ENCODE assay signal across 9 cellular contexts in the genomic region with DNA sequence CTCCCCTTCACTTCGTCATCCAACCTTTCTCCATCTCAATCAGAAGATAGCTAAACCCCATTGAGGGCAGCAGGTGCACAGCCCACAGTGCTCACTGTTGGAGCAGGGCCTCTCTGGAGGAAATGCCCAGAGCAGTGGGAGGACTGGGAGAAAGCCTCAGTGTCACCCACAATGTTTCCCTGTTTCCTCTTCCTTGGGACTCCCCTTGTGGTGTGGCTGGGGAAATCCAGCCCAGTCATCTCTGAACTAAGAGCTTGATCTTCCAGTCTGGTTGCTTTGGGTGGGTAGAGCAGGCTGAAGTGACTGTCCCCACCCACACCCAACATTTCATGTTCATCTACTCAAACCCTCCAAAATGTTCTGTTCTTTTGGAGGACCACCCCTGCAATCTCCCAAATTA. TPM values are rescaled to one million over a fixed set of nuclear protein-coding genes. Genes with fewer than 3 reads are reported as not detected.
DNase-seq lines count a peak whose midpoint lies in the region; ATAC-seq and TF ChIP-seq lines count a peak whose summit lies in the region.
"Had no signal": no experiment of that assay in that cellular context is flagged by ENCODE, and none has a peak within 500 bp of the region (broad histone marks: within the 10 kb centered on the region; RNA-seq: fewer than 3 reads in every experiment).

No MANE protein-coding gene starts in this region.

- 95 to 100% methylated on average over 1 of the region's 1 CpG for WGBS in tibial nerve, 2 donors

- peak overlapping the region; percentile 97 for H3K27ac Mint-ChIP-seq in stimulated activated naive CD8-positive, alpha-beta T cell treated with anti-CD3 and anti-CD28 coated beads, Interleukin-15, Interleukin-2, amounts not matched to agents 100 ng/mL and 50 ng/mL, for 24 hours

- ATAC-seq in HG03469 (IDR thresholded peaks at IDR 0.05; ENCODE audit: unreplicated experiment): peak; percentile 37

- DNase-seq in activated T-cell treated with anti-CD3 and anti-CD28 coated beads for 24 hours (ENCODE audit: low read depth) (peak; percentile 77), NCI-H2107 (lab: John Stamatoyannopoulos, UW) (no peak), tibial nerve (ENCODE audit: low spot score in 2 of 2) (no peak), NCI-H2196 (lab: John Stamatoyannopoulos, UW; ENCODE audit: unreplicated experiment) (no peak)
- no peak for DNase-seq in activated T-cell treated with anti-CD3 and anti-CD28 coated beads, Interleukin-2, amount 50 U/mL, for 1 hour
- DNase-seq in activated naive CD8-positive, alpha-beta T cell treated with anti-CD3 and anti-CD28 coated beads, Interleukin-2, amount 50 U/mL, for 16 hours (ENCODE audit: low read depth, low spot score): peak; percentile 15

- peaks cover 4% of the 10 kb centered on the region for H3K9me3 Mint-ChIP-seq in stimulated activated naive CD8-positive, alpha-beta T cell treated with anti-CD3 and anti-CD28 coated beads, Interleukin-15, Interleukin-2, amounts not matched to agents 100 ng/mL and 50 ng/mL, for 24 hours

- TF ChIP-seq EP300 in tibial nerve (IDR thresholded peaks at IDR 0.05): no peak

- no peaks in the 10 kb centered on the region for H3K36me3 ChIP-seq in tibial nerve
- H3K36me3 ChIP-seq: BLaER1 treated with 17β-estradiol and CSF1 and Interleukin-3, amounts not matched to agents 10 nM and 100 nM had no signal

- H3K4me1 ChIP-seq in tibial nerve: peaks cover 0 to 12% (median 9%) of the 10 kb centered on the region in 4 donors

- no peak overlapping the region for H3K27ac ChIP-seq in tibial nerve
- H3K27ac ChIP-seq: BLaER1 treated with 17β-estradiol and CSF1 and Interleukin-3, amounts not matched to agents 10 nM and 100 nM had no signal

- H3K27me3 Mint-ChIP-seq in stimulated activated naive CD8-positive, alpha-beta T cell treated with anti-CD3 and anti-CD28 coated beads, Interleukin-15, Interleukin-2, amounts not matched to agents 100 ng/mL and 50 ng/mL, for 24 hours: no peaks in the 10 kb centered on the region

- no peaks in the 10 kb centered on the region for H3K27me3 ChIP-seq in tibial nerve
- H3K27me3 ChIP-seq: BLaER1 treated with 17β-estradiol and CSF1 and Interleukin-3, amounts not matched to agents 10 nM and 100 nM had no signal

- TF ChIP-seq CTCF in tibial nerve (IDR thresholded peaks at IDR 0.05): no peak

- H3K4me3 Mint-ChIP-seq in stimulated activated naive CD8-positive, alpha-beta T cell treated with anti-CD3 and anti-CD28 coated beads, Interleukin-15, Interleukin-2, amounts not matched to agents 100 ng/mL and 50 ng/mL, for 24 hours: peak overlapping the region; percentile 50

- no peaks in the 10 kb centered on the region for H3K9me3 ChIP-seq in tibial nerve
- H3K9me3 ChIP-seq: BLaER1 treated with 17β-estradiol and CSF1 and Interleukin-3, amounts not matched to agents 10 nM and 100 nM had no signal

- H3K4me3 ChIP-seq in tibial nerve: no peak overlapping the region
- H3K4me3 ChIP-seq: BLaER1 treated with 17β-estradiol and CSF1 and Interleukin-3, amounts not matched to agents 10 nM and 100 nM had no signal

- peaks cover 87% of the 10 kb centered on the region for H3K4me1 Mint-ChIP-seq in stimulated activated naive CD8-positive, alpha-beta T cell treated with anti-CD3 and anti-CD28 coated beads, Interleukin-15, Interleukin-2, amounts not matched to agents 100 ng/mL and 50 ng/mL, for 24 hours (ENCODE audit: low read depth)

- peaks cover 6% of the 10 kb centered on the region for H3K36me3 Mint-ChIP-seq in stimulated activated naive CD8-positive, alpha-beta T cell treated with anti-CD3 and anti-CD28 coated beads, Interleukin-15, Interleukin-2, amounts not matched to agents 100 ng/mL and 50 ng/mL, for 24 hours (ENCODE audit: low read depth)

- TF ChIP-seq POLR2A in tibial nerve (IDR thresholded peaks at IDR 0.05): no peak

RNA-seq across cellular contexts. Expression of a gene that starts 29.8 kb away (rescaled TPM):
- 10 to 100 TPM; 13.3 to 18.4 (median 16.7) TPM for total RNA-seq in tibial nerve

Comparison
In these comparisons a context has a peak if more than half of its experiments do, and no peak if none do; other contexts are left out.
1. DNase-seq: peak in activated T-cell treated with anti-CD3 and anti-CD28 coated beads for 24 hours (single experiment) and activated naive CD8-positive, alpha-beta T cell treated with anti-CD3 and anti-CD28 coated beads, Interleukin-2, amount 50 U/mL, for 16 hours (single experiment); none in activated T-cell treated with anti-CD3 and anti-CD28 coated beads, Interleukin-2, amount 50 U/mL, for 1 hour (single experiment), NCI-H2107 (single experiment), tibial nerve (0 of 2) and NCI-H2196 (single experiment).